In genomic region chr14:68938515-68939423, GRCh38 we compare ENCODE assay signal across 1 cellular context.
TF ChIP-seq lines count a peak whose summit lies in the region.

No MANE protein-coding gene starts in this region.

TF ChIP-seq in HepG2, 621 proteins besides CTCF, POLR2A, EP300 and RAD21 (continued from another document and continues in another):
- peak; percentile 75 for TF ChIP-seq SKIL (CRISPR knock-in tag; IDR thresholded peaks at IDR 0.05; ENCODE audit: borderline replicate concordance)
- peak; percentile 45; the same call in 1 of the 2 replicates for TF ChIP-seq HMG20A (CRISPR knock-in tag; IDR thresholded peaks at IDR 0.05; ENCODE audit: borderline replicate concordance)
- TF ChIP-seq IKZF1 (IDR thresholded peaks at IDR 0.05): no peak
- TF ChIP-seq, protein P1, sequence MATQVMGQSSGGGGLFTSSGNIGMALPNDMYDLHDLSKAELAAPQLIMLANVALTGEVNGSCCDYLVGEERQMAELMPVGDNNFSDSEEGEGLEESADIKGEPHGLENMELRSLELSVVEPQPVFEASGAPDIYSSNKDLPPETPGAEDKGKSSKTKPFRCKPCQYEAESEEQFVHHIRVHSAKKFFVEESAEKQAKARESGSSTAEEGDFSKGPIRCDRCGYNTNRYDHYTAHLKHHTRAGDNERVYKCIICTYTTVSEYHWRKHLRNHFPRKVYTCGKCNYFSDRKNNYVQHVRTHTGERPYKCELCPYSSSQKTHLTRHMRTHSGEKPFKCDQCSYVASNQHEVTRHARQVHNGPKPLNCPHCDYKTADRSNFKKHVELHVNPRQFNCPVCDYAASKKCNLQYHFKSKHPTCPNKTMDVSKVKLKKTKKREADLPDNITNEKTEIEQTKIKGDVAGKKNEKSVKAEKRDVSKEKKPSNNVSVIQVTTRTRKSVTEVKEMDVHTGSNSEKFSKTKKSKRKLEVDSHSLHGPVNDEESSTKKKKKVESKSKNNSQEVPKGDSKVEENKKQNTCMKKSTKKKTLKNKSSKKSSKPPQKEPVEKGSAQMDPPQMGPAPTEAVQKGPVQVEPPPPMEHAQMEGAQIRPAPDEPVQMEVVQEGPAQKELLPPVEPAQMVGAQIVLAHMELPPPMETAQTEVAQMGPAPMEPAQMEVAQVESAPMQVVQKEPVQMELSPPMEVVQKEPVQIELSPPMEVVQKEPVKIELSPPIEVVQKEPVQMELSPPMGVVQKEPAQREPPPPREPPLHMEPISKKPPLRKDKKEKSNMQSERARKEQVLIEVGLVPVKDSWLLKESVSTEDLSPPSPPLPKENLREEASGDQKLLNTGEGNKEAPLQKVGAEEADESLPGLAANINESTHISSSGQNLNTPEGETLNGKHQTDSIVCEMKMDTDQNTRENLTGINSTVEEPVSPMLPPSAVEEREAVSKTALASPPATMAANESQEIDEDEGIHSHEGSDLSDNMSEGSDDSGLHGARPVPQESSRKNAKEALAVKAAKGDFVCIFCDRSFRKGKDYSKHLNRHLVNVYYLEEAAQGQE (IDR thresholded peaks at IDR 0.05; ENCODE audit: borderline replicate concordance in 1 of 2, low read depth in 1 of 2, low read length in 2 of 2): peak in 1 of 2 experiments; percentile 9; a peak in 1 of 4 replicates
- TF ChIP-seq FOXP4 (CRISPR knock-in tag; IDR thresholded peaks at IDR 0.05): peak; percentile 84
- TF ChIP-seq, protein P2, sequence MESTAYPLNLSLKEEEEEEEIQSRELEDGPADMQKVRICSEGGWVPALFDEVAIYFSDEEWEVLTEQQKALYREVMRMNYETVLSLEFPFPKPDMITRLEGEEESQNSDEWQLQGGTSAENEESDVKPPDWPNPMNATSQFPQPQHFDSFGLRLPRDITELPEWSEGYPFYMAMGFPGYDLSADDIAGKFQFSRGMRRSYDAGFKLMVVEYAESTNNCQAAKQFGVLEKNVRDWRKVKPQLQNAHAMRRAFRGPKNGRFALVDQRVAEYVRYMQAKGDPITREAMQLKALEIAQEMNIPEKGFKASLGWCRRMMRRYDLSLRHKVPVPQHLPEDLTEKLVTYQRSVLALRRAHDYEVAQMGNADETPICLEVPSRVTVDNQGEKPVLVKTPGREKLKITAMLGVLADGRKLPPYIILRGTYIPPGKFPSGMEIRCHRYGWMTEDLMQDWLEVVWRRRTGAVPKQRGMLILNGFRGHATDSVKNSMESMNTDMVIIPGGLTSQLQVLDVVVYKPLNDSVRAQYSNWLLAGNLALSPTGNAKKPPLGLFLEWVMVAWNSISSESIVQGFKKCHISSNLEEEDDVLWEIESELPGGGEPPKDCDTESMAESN (CRISPR knock-in tag; conservative IDR thresholded peaks at IDR 0.05): peak; percentile 50; the same call in 1 of the 2 replicates
- peak; percentile 37; the same call in 1 of the 2 replicates for TF ChIP-seq ZNF747 (CRISPR knock-in tag; IDR thresholded peaks at IDR 0.05; ENCODE audit: borderline replicate concordance)
- no peak; the same call in 1 of the 2 replicates for TF ChIP-seq FOXJ3 (CRISPR knock-in tag; IDR thresholded peaks at IDR 0.05; ENCODE audit: borderline replicate concordance)
- peak; percentile 25; the same call in 1 of the 2 replicates for TF ChIP-seq MXD4 (CRISPR knock-in tag; IDR thresholded peaks at IDR 0.05)
- TF ChIP-seq DR1 (CRISPR knock-in tag; IDR thresholded peaks at IDR 0.05): no peak
- TF ChIP-seq TGIF2 (CRISPR knock-in tag; IDR thresholded peaks at IDR 0.05): 0 out of 2 replicates have a peak, but pooled peaks have one; percentile 36
- 0 out of 2 replicates have a peak, but pooled peaks have one; percentile 4 for TF ChIP-seq ZNF343 (CRISPR knock-in tag; IDR thresholded peaks at IDR 0.05)
- peak; percentile 95 for TF ChIP-seq PAXIP1 (CRISPR knock-in tag; conservative IDR thresholded peaks at IDR 0.05)
- TF ChIP-seq HNF4A (CRISPR knock-in tag; IDR thresholded peaks at IDR 0.05): peak; percentile 24; the same call in 1 of the 2 replicates
- TF ChIP-seq, protein P3, sequence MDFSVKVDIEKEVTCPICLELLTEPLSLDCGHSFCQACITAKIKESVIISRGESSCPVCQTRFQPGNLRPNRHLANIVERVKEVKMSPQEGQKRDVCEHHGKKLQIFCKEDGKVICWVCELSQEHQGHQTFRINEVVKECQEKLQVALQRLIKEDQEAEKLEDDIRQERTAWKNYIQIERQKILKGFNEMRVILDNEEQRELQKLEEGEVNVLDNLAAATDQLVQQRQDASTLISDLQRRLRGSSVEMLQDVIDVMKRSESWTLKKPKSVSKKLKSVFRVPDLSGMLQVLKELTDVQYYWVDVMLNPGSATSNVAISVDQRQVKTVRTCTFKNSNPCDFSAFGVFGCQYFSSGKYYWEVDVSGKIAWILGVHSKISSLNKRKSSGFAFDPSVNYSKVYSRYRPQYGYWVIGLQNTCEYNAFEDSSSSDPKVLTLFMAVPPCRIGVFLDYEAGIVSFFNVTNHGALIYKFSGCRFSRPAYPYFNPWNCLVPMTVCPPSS (IDR thresholded peaks at IDR 0.05): no peak
- TF ChIP-seq ZNF12 (CRISPR knock-in tag; IDR thresholded peaks at IDR 0.05): no peak
- TF ChIP-seq STAG1 (CRISPR knock-in tag; IDR thresholded peaks at IDR 0.05): no peak
- 0 out of 2 replicates have a peak, but pooled peaks have one; percentile 65 for TF ChIP-seq ZNF564 (CRISPR knock-in tag; IDR thresholded peaks at IDR 0.05)
- TF ChIP-seq ZNF678 (CRISPR knock-in tag; IDR thresholded peaks at IDR 0.05): no peak
- peak; percentile 62 for TF ChIP-seq GATAD2A (CRISPR knock-in tag; IDR thresholded peaks at IDR 0.05)
- no peak for TF ChIP-seq XRCC5 (optimal IDR thresholded peaks at IDR 0.05; ENCODE audit: low read length)
- TF ChIP-seq RORA (CRISPR knock-in tag; IDR thresholded peaks at IDR 0.05): no peak
- TF ChIP-seq AKAP8 (CRISPR knock-in tag; IDR thresholded peaks at IDR 0.05): no peak; the same call in 1 of the 2 replicates
- TF ChIP-seq ZNF644 (CRISPR knock-in tag; IDR thresholded peaks at IDR 0.05; ENCODE audit: low read depth): peak; percentile 54; the same call in 1 of the 2 replicates
- TF ChIP-seq MED1 (CRISPR knock-in tag; IDR thresholded peaks at IDR 0.05): peak; percentile 50; the same call in 1 of the 2 replicates
- TF ChIP-seq, protein P4, sequence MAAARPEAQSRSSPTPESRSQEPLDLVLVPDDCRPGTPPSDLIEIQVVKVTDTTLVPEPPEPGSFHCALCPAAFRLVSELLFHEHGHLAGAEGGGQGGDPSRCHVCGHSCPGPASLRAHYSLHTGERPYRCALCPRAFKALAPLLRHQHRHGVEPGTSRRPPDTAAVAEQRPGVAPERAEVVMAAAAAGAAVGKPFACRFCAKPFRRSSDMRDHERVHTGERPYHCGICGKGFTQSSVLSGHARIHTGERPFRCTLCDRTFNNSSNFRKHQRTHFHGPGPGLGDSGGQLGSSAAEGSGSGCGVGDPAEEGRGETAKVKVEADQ (CRISPR knock-in tag; IDR thresholded peaks at IDR 0.05; ENCODE audit: borderline replicate concordance): 0 out of 2 replicates have a peak, but pooled peaks have one; percentile 25
- TF ChIP-seq ZNF292 (CRISPR knock-in tag; IDR thresholded peaks at IDR 0.05; ENCODE audit: borderline replicate concordance, low read depth): peak; percentile 54; the same call in 1 of the 2 replicates
- TF ChIP-seq, protein P5, sequence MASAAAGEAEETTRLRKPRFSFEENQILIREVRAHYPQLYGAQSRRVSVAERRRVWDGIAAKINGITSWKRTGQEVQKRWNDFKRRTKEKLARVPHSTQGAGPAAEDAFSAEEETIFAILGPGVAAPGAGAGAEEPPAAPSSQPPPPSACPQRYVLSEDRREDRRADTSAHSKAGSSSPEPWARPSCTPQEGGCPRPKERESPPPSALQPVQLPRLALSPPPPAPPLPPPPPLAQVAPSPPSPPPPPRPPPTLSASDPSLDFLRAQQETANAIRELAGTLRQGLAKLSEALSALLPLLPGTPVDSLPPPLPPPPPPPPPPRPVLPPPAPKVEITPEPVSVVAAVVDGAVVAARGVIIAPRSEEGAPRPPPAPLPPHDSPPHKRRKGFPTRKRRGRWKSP (CRISPR knock-in tag; IDR thresholded peaks at IDR 0.05): 0 out of 2 replicates have a peak, but pooled peaks have one; percentile 54
- TF ChIP-seq ZEB1 (IDR thresholded peaks at IDR 0.05; ENCODE audit: insufficient replicate concordance, low read depth): peak; percentile 18
- peak; percentile 30; the same call in 1 of the 2 replicates for TF ChIP-seq FOSL2 (CRISPR knock-in tag; IDR thresholded peaks at IDR 0.05)
- TF ChIP-seq RFX5 (IDR thresholded peaks at IDR 0.05; ENCODE audit: low read depth, low read length): no peak
- TF ChIP-seq ZNF580 (CRISPR knock-in tag; IDR thresholded peaks at IDR 0.05; ENCODE audit: borderline replicate concordance, low read depth): peak; percentile 56; the same call in 1 of the 2 replicates
- TF ChIP-seq ELF1 (CRISPR knock-in tag; IDR thresholded peaks at IDR 0.05): peak; percentile 85
- TF ChIP-seq RBAK (CRISPR knock-in tag; IDR thresholded peaks at IDR 0.05): no peak
- TF ChIP-seq ZNF772 (CRISPR knock-in tag; IDR thresholded peaks at IDR 0.05): peak; percentile 31; the same call in 1 of the 2 replicates
- TF ChIP-seq, protein P6, sequence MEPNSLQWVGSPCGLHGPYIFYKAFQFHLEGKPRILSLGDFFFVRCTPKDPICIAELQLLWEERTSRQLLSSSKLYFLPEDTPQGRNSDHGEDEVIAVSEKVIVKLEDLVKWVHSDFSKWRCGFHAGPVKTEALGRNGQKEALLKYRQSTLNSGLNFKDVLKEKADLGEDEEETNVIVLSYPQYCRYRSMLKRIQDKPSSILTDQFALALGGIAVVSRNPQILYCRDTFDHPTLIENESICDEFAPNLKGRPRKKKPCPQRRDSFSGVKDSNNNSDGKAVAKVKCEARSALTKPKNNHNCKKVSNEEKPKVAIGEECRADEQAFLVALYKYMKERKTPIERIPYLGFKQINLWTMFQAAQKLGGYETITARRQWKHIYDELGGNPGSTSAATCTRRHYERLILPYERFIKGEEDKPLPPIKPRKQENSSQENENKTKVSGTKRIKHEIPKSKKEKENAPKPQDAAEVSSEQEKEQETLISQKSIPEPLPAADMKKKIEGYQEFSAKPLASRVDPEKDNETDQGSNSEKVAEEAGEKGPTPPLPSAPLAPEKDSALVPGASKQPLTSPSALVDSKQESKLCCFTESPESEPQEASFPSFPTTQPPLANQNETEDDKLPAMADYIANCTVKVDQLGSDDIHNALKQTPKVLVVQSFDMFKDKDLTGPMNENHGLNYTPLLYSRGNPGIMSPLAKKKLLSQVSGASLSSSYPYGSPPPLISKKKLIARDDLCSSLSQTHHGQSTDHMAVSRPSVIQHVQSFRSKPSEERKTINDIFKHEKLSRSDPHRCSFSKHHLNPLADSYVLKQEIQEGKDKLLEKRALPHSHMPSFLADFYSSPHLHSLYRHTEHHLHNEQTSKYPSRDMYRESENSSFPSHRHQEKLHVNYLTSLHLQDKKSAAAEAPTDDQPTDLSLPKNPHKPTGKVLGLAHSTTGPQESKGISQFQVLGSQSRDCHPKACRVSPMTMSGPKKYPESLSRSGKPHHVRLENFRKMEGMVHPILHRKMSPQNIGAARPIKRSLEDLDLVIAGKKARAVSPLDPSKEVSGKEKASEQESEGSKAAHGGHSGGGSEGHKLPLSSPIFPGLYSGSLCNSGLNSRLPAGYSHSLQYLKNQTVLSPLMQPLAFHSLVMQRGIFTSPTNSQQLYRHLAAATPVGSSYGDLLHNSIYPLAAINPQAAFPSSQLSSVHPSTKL (CRISPR knock-in tag; IDR thresholded peaks at IDR 0.05): peak; percentile 58
- TF ChIP-seq SSRP1 (CRISPR knock-in tag; IDR thresholded peaks at IDR 0.05): no peak
- no peak for TF ChIP-seq HNRNPH1 (optimal IDR thresholded peaks at IDR 0.05; ENCODE audit: low read depth, low read length)
- TF ChIP-seq STAT5B (CRISPR knock-in tag; IDR thresholded peaks at IDR 0.05): no peak
